Comparison of ENCODE assay signal across 34 cellular contexts in genomic region chr4:134529629-134530028, GRCh38.
"Had no signal": no experiment of that assay in that cellular context is flagged by ENCODE, and none has a peak within 500 bp of the region (broad histone marks: within the 10 kb centered on the region; RNA-seq: fewer than 3 reads in every experiment).

No MANE protein-coding gene starts in this region.

- H3K36me3 Mint-ChIP-seq: activated CD4-positive, alpha-beta memory T cell treated with anti-CD3 and anti-CD28 coated beads for 36 hours; activated CD8-positive, alpha-beta memory T cell treated with anti-CD3 and anti-CD28 coated beads, Interleukin-2, amount 10 ng/mL, durations not matched to agents 7 days and 5 days; activated naive CD4-positive, alpha-beta T cell treated with anti-CD3 and anti-CD28 coated beads, Interleukin-2, amount 10 ng/mL, durations not matched to agents 7 days and 5 days; activated naive CD4-positive, alpha-beta T cell treated with anti-CD3 and anti-CD28 coated beads, Interleukin-2, amount 50 U/mL, for 72 hours; activated naive CD8-positive, alpha-beta T cell treated with anti-CD3 and anti-CD28 coated beads, Interleukin-2, amount 10 ng/mL, durations not matched to agents 7 days and 5 days; brain had no signal

- H3K27me3 Mint-ChIP-seq: activated CD4-positive, alpha-beta memory T cell treated with anti-CD3 and anti-CD28 coated beads for 36 hours; activated CD4-positive, alpha-beta T cell treated with anti-CD3 and anti-CD28 coated beads for 36 hours; activated CD4-positive, alpha-beta T cell treated with anti-CD3 and anti-CD28 coated beads, Interleukin-2, amount 10 ng/mL, durations not matched to agents 24 days and 14 days; activated CD8-positive, alpha-beta memory T cell treated with anti-CD3 and anti-CD28 coated beads, Interleukin-2, amount 10 ng/mL, durations not matched to agents 7 days and 5 days; activated naive CD4-positive, alpha-beta T cell treated with anti-CD3 and anti-CD28 coated beads, Interleukin-2, amount 10 ng/mL, durations not matched to agents 7 days and 5 days; activated naive CD8-positive, alpha-beta T cell treated with anti-CD3 and anti-CD28 coated beads, Interleukin-2, amount 10 ng/mL, durations not matched to agents 7 days and 5 days; brain; T-helper 17 cell had no signal

- H3K27ac ChIP-seq: ascending aorta, breast epithelium, cardiac muscle cell, colonic mucosa, epithelial cell of prostate, esophagus squamous epithelium, gastroesophageal sphincter, heart right ventricle, WERI-Rb-1 had no signal

- DNase-seq: activated CD4-positive, alpha-beta memory T cell treated with anti-CD3 and anti-CD28 coated beads for 36 hours; activated CD4-positive, alpha-beta T cell treated with anti-CD3 and anti-CD28 coated beads for 36 hours; activated CD4-positive, alpha-beta T cell treated with anti-CD3 and anti-CD28 coated beads, Interleukin-2, amount 10 ng/mL, durations not matched to agents 24 days and 14 days; activated CD4-positive, CD25-positive, alpha-beta regulatory T cell; activated CD4-positive, CD25-positive, alpha-beta regulatory T cell treated with anti-CD3 and anti-CD28 coated beads, Interleukin-2, amount 50 U/mL, for 72 hours; activated CD8-positive, alpha-beta memory T cell treated with anti-CD3 and anti-CD28 coated beads, Interleukin-2, amount 10 ng/mL, durations not matched to agents 7 days and 5 days; activated CD8-positive, alpha-beta memory T cell treated with anti-CD3 and anti-CD28 coated beads, Interleukin-2, amount 50 U/mL, for 4 hours; activated CD8-positive, alpha-beta T cell treated with anti-CD3 and anti-CD28 coated beads, Interleukin-2, amount 10 ng/mL, durations not matched to agents 7 days and 5 days; activated gamma-delta T cell; activated naive CD4-positive, alpha-beta T cell; activated naive CD4-positive, alpha-beta T cell treated with anti-CD3 and anti-CD28 coated beads, Interleukin-2, amount 10 ng/mL, durations not matched to agents 7 days and 5 days; activated naive CD8-positive, alpha-beta T cell treated with anti-CD3 and anti-CD28 coated beads, Interleukin-2, amount 10 ng/mL, durations not matched to agents 7 days and 5 days; activated T-cell treated with anti-CD3 and anti-CD28 coated beads, Interleukin-2, amount 50 U/mL, for 1 hour; activated T-cell treated with anti-CD3 and anti-CD28 coated beads, Interleukin-2, amount 50 U/mL, for 72 hours; central memory CD4-positive, alpha-beta T cell; cerebellar nuclear complex; colonic mucosa; effector CD8-positive, alpha-beta T cell; esophagus squamous epithelium; foreskin melanocyte; heart right ventricle; T-helper 17 cell; T1000; WERI-Rb-1 had no signal

- H3K4me3 Mint-ChIP-seq: activated CD4-positive, alpha-beta memory T cell treated with anti-CD3 and anti-CD28 coated beads for 36 hours; activated CD4-positive, alpha-beta T cell treated with anti-CD3 and anti-CD28 coated beads for 36 hours; activated CD4-positive, alpha-beta T cell treated with anti-CD3 and anti-CD28 coated beads, Interleukin-2, amount 10 ng/mL, durations not matched to agents 24 days and 14 days; activated CD8-positive, alpha-beta memory T cell treated with anti-CD3 and anti-CD28 coated beads, Interleukin-2, amount 10 ng/mL, durations not matched to agents 7 days and 5 days; activated CD8-positive, alpha-beta T cell treated with anti-CD3 and anti-CD28 coated beads, Interleukin-2, amount 10 ng/mL, durations not matched to agents 7 days and 5 days; activated naive CD4-positive, alpha-beta T cell treated with anti-CD3 and anti-CD28 coated beads, Interleukin-2, amount 10 ng/mL, durations not matched to agents 7 days and 5 days; activated naive CD8-positive, alpha-beta T cell treated with anti-CD3 and anti-CD28 coated beads, Interleukin-2, amount 10 ng/mL, durations not matched to agents 7 days and 5 days; activated T-cell treated with anti-CD3 and anti-CD28 coated beads, Interleukin-2, amount 50 U/mL, for 72 hours; brain; T-helper 17 cell; T-helper 2 cell treated with Interferon-gamma antibody and Interleukin-4, amounts not matched to agents 5 μg/mL and 100 μg/mL, for 36 hours had no signal

- H3K27ac Mint-ChIP-seq: activated CD4-positive, alpha-beta memory T cell treated with anti-CD3 and anti-CD28 coated beads for 36 hours; activated CD4-positive, alpha-beta T cell treated with anti-CD3 and anti-CD28 coated beads for 36 hours; activated CD4-positive, alpha-beta T cell treated with anti-CD3 and anti-CD28 coated beads, Interleukin-2, amount 10 ng/mL, durations not matched to agents 24 days and 14 days; activated CD8-positive, alpha-beta memory T cell treated with anti-CD3 and anti-CD28 coated beads, Interleukin-2, amount 10 ng/mL, durations not matched to agents 7 days and 5 days; activated CD8-positive, alpha-beta T cell treated with anti-CD3 and anti-CD28 coated beads, Interleukin-2, amount 10 ng/mL, durations not matched to agents 7 days and 5 days; activated naive CD4-positive, alpha-beta T cell treated with anti-CD3 and anti-CD28 coated beads, Interleukin-2, amount 10 ng/mL, durations not matched to agents 7 days and 5 days; activated naive CD4-positive, alpha-beta T cell treated with anti-CD3 and anti-CD28 coated beads, Interleukin-2, amount 50 U/mL, for 72 hours; activated naive CD8-positive, alpha-beta T cell treated with anti-CD3 and anti-CD28 coated beads, Interleukin-2, amount 10 ng/mL, durations not matched to agents 7 days and 5 days; activated T-cell treated with anti-CD3 and anti-CD28 coated beads, Interleukin-2, amount 50 U/mL, for 72 hours; brain; T-helper 17 cell; T-helper 2 cell treated with Interferon-gamma antibody and Interleukin-4, amounts not matched to agents 5 μg/mL and 100 μg/mL, for 36 hours had no signal

- H3K9me3 Mint-ChIP-seq: activated naive CD4-positive, alpha-beta T cell treated with anti-CD3 and anti-CD28 coated beads, Interleukin-2, amount 10 ng/mL, durations not matched to agents 7 days and 5 days; activated T-cell treated with anti-CD3 and anti-CD28 coated beads, Interleukin-2, amount 50 U/mL, for 72 hours; brain; T-helper 2 cell treated with Interferon-gamma antibody and Interleukin-4, amounts not matched to agents 5 μg/mL and 100 μg/mL, for 36 hours had no signal

- H3K4me1 Mint-ChIP-seq: activated CD4-positive, alpha-beta T cell treated with anti-CD3 and anti-CD28 coated beads for 36 hours; activated CD4-positive, alpha-beta T cell treated with anti-CD3 and anti-CD28 coated beads, Interleukin-2, amount 10 ng/mL, durations not matched to agents 24 days and 14 days; activated CD8-positive, alpha-beta memory T cell treated with anti-CD3 and anti-CD28 coated beads, Interleukin-2, amount 10 ng/mL, durations not matched to agents 7 days and 5 days; activated naive CD4-positive, alpha-beta T cell treated with anti-CD3 and anti-CD28 coated beads, Interleukin-2, amount 10 ng/mL, durations not matched to agents 7 days and 5 days; activated naive CD8-positive, alpha-beta T cell treated with anti-CD3 and anti-CD28 coated beads, Interleukin-2, amount 10 ng/mL, durations not matched to agents 7 days and 5 days; brain; T-helper 17 cell had no signal

- H3K36me3 ChIP-seq: ascending aorta, breast epithelium, cardiac muscle cell, colonic mucosa, esophagus squamous epithelium, gastroesophageal sphincter, heart right ventricle, WERI-Rb-1 had no signal

- H3K9me3 ChIP-seq: ascending aorta, breast epithelium, colonic mucosa, gastroesophageal sphincter, heart right ventricle had no signal

- FAIRE-seq: endometrium, endothelial cell of umbilical vein had no signal

- H3K27me3 ChIP-seq: ascending aorta, breast epithelium, cardiac muscle cell, colonic mucosa, esophagus squamous epithelium, gastroesophageal sphincter, heart right ventricle had no signal

- H3K4me3 ChIP-seq: ascending aorta, breast epithelium, cardiac muscle cell, colonic mucosa, esophagus squamous epithelium, gastroesophageal sphincter, heart right ventricle had no signal

- H3K4me1 ChIP-seq: ascending aorta, breast epithelium, colonic mucosa, esophagus squamous epithelium, gastroesophageal sphincter had no signal
